9 cellular contexts compared by ENCODE assay signal in the genomic region with DNA sequence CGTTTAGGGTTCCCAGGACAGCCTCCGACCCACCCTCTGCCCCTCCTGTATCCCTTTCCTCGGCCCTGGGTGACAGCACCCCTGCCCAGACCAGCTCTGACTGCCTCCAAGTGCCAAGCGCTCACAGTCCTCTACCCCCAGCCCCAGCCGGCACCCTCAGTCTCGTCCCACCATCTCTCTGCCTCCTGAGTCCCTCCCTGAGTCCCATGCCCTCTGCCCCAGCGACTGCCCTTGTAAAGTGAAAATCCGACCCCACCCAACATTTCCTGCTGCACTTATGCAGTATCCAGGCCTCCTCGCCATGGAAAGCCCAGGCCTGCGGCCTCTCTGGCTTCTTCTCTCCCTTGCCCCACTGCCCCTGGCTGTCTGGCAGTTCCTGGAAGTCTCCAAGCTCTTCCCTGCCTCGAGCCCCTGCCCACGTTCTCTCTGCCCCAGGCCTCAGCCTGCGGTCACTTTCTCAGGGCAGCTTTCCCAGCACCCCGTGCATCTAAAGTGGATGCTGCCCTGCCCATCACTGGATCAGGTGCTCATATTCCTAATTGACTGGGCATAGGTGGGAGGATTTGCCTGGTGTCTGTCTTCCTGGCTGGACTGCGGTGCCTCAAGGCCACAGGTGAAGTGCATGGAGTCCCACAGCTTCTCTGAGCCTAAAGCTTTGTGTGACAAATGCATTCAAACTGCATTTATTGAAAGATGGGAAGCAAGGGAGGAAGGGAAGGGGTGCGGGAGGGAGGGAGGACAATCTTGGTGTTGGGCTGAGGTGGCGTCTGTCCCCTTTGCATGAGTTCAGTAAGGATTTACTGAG. TPM values are rescaled to one million over a fixed set of nuclear protein-coding genes. Genes with fewer than 3 reads are reported as not detected.
DNase-seq lines count a peak whose midpoint lies in the region; ATAC-seq and TF ChIP-seq lines count a peak whose summit lies in the region.
"Had no signal": no experiment of that assay in that cellular context is flagged by ENCODE, and none has a peak within 500 bp of the region (broad histone marks: within the 10 kb centered on the region; RNA-seq: fewer than 3 reads in every experiment).

No MANE protein-coding gene starts in this region.

- 55 to 67% (median 62%) methylated on average over 17 of the region's 17 CpGs for WGBS in heart left ventricle, 4 donors

- no peaks in the 10 kb centered on the region for H3K9me3 Mint-ChIP-seq in activated CD8-positive, alpha-beta memory T cell treated with anti-CD3 and anti-CD28 coated beads, Interleukin-2, amount 10 ng/mL, durations not matched to agents 7 days and 5 days (ENCODE audit: low read depth)
- no peaks in the 10 kb centered on the region for H3K9me3 Mint-ChIP-seq in type B pancreatic cell

- H3K4me1 ChIP-seq in heart left ventricle: peaks cover 0 to 25% (median 13%) of the 10 kb centered on the region in 12 donors
- H3K4me1 ChIP-seq: breast epithelium, pancreas had no signal

- TF ChIP-seq POLR2A in heart left ventricle (IDR thresholded peaks at IDR 0.05): no peak

- TF ChIP-seq CTCF in heart left ventricle (IDR thresholded peaks at IDR 0.05) (no peak), type B pancreatic cell (conservative IDR thresholded peaks at IDR 0.05) (no peak)

- H3K27ac ChIP-seq in heart left ventricle: peak overlapping the region in 7 of 12 donors; percentile 2 to 71 (median 25)
- H3K27ac ChIP-seq: HL-60, pancreas had no signal

- H3K27me3 Mint-ChIP-seq in activated CD8-positive, alpha-beta memory T cell treated with anti-CD3 and anti-CD28 coated beads, Interleukin-2, amount 10 ng/mL, durations not matched to agents 7 days and 5 days: no peaks in the 10 kb centered on the region
- H3K27me3 Mint-ChIP-seq in type B pancreatic cell: peaks cover 6% of the 10 kb centered on the region

- ATAC-seq in activated CD8-positive, alpha-beta memory T cell treated with anti-CD3 and anti-CD28 coated beads, Interleukin-2, amount 10 ng/mL, durations not matched to agents 7 days and 5 days: no peak
- peak in 2 of 4 donors; percentile 23 to 54 for ATAC-seq in heart left ventricle

- peaks cover 23% of the 10 kb centered on the region for H3K36me3 Mint-ChIP-seq in activated CD8-positive, alpha-beta memory T cell treated with anti-CD3 and anti-CD28 coated beads, Interleukin-2, amount 10 ng/mL, durations not matched to agents 7 days and 5 days
- H3K36me3 Mint-ChIP-seq in type B pancreatic cell: no peaks in the 10 kb centered on the region

- peaks cover 0 to 4% (median 0%) of the 10 kb centered on the region in 9 donors for H3K27me3 ChIP-seq in heart left ventricle
- H3K27me3 ChIP-seq: breast epithelium, pancreas had no signal

- peaks cover 86% of the 10 kb centered on the region for H3K4me1 Mint-ChIP-seq in activated CD8-positive, alpha-beta memory T cell treated with anti-CD3 and anti-CD28 coated beads, Interleukin-2, amount 10 ng/mL, durations not matched to agents 7 days and 5 days
- H3K4me1 Mint-ChIP-seq in type B pancreatic cell (ENCODE audit: unreplicated experiment): peaks cover 19% of the 10 kb centered on the region

- H3K36me3 ChIP-seq in heart left ventricle: no peaks in the 10 kb centered on the region
- H3K36me3 ChIP-seq: breast epithelium, pancreas had no signal

- peak overlapping the region; percentile 99 for H3K27ac Mint-ChIP-seq in activated CD8-positive, alpha-beta memory T cell treated with anti-CD3 and anti-CD28 coated beads, Interleukin-2, amount 10 ng/mL, durations not matched to agents 7 days and 5 days
- H3K27ac Mint-ChIP-seq in type B pancreatic cell: peak overlapping the region; percentile 34

- intact Hi-C loops in heart left ventricle (cut with DNase I): loop anchor here in 2 of 10 donors (10.0 kb wide), 3 partner anchors 93 to 383 kb away; no protein-coding TSS in a partner anchor

- H3K4me3 Mint-ChIP-seq in activated CD8-positive, alpha-beta memory T cell treated with anti-CD3 and anti-CD28 coated beads, Interleukin-2, amount 10 ng/mL, durations not matched to agents 7 days and 5 days: peak overlapping the region; percentile 78
- no peak overlapping the region for H3K4me3 Mint-ChIP-seq in type B pancreatic cell

- CTCF ChIA-PET in activated CD8-positive, alpha-beta memory T cell treated with anti-CD3 and anti-CD28 coated beads, Interleukin-2, amount 10 ng/mL, durations not matched to agents 7 days and 5 days (lab: Charles Lee): interaction anchor here (0.7 to 9.4 kb wide), 26 partner anchors 8 to 150 kb away, joined by 3 to 150 read pairs (median 4); partner anchors contain the start of gene IL2RB

- H3K4me3 ChIP-seq in heart left ventricle: peak overlapping the region in 3 of 12 donors; percentile 19 to 43 (median 28)
- H3K4me3 ChIP-seq: pancreas had no signal

- DNase-seq in activated CD8-positive, alpha-beta memory T cell treated with anti-CD3 and anti-CD28 coated beads, Interleukin-2, amount 10 ng/mL, durations not matched to agents 7 days and 5 days: no peak
- DNase-seq in activated CD8-positive, alpha-beta memory T cell treated with anti-CD3 and anti-CD28 coated beads for 24 hours: no peak
- DNase-seq in heart left ventricle (peak in 3 of 5 donors; percentile 31 to 51 (median 34)), type B pancreatic cell (ENCODE audit: extremely low spot score, unreplicated experiment) (no peak), putamen (ENCODE audit: low spot score) (no peak), cerebellar nuclear complex (lab: John Stamatoyannopoulos, UW) (no peak)

- H3K9me3 ChIP-seq in heart left ventricle: no peaks in the 10 kb centered on the region
- H3K9me3 ChIP-seq: breast epithelium, pancreas had no signal

RNA-seq across cellular contexts. Expression of gene IL2RB, which starts 17.7 kb away (rescaled TPM):
- total RNA-seq in activated CD8-positive, alpha-beta memory T cell treated with anti-CD3 and anti-CD28 coated beads, Interleukin-2, amount 10 ng/mL, durations not matched to agents 7 days and 5 days: 100 to 1,000 TPM; 376 to 468 TPM
- total RNA-seq in heart left ventricle (1 to 10 TPM in 2 of 9 donors, under 1 TPM in 6, not detected in 1; 0.09 to 8.7 (median 0.38) TPM), type B pancreatic cell (ENCODE audit: low replicate concordance) (0.12 and 0.68 TPM in 2 replicates)
- under 1 TPM; 0.24 to 0.38 TPM for polyA plus RNA-seq in heart left ventricle

RNA-seq across cellular contexts. Expression of gene C1QTNF6, which starts 20.7 kb away (rescaled TPM):
- 1 to 10 TPM; 6.7 to 7.4 TPM for total RNA-seq in activated CD8-positive, alpha-beta memory T cell treated with anti-CD3 and anti-CD28 coated beads, Interleukin-2, amount 10 ng/mL, durations not matched to agents 7 days and 5 days
- total RNA-seq in heart left ventricle (10 to 100 TPM in 1 of 9 donors, 1 to 10 TPM in 6, under 1 TPM in 2; 0.31 to 11.9 (median 1.4) TPM), type B pancreatic cell (ENCODE audit: low replicate concordance) (23.2 and 26.2 TPM in 2 replicates)
- polyA plus RNA-seq in heart left ventricle: 1 to 10 TPM in 1 of 2 donors, under 1 TPM in 1; 0.99 to 3.0 TPM

RNA-seq across cellular contexts. Expression of gene SSTR3, which starts 44.9 kb away (rescaled TPM):
- total RNA-seq in activated CD8-positive, alpha-beta memory T cell treated with anti-CD3 and anti-CD28 coated beads, Interleukin-2, amount 10 ng/mL, durations not matched to agents 7 days and 5 days: 1 to 10 TPM; 1.3 to 2.2 TPM
- under 1 TPM in 1 of 9 donors, not detected in 8; 0.07 TPM for total RNA-seq in heart left ventricle
- polyA plus RNA-seq in heart left ventricle: not detected
- total RNA-seq in type B pancreatic cell (ENCODE audit: low replicate concordance): 2.4 and 3.4 TPM in 2 replicates
- total RNA-seq: breast epithelium had no signal

RNA-seq across cellular contexts. Expression of gene TMPRSS6, which starts 57.9 kb away (rescaled TPM):
- total RNA-seq in activated CD8-positive, alpha-beta memory T cell treated with anti-CD3 and anti-CD28 coated beads, Interleukin-2, amount 10 ng/mL, durations not matched to agents 7 days and 5 days: 1 to 10 TPM; 1.3 to 3.3 TPM
- total RNA-seq in heart left ventricle: under 1 TPM in 1 of 9 donors, not detected in 8; 0.91 TPM
- polyA plus RNA-seq in heart left ventricle: not detected
- 7.6 and 14.3 TPM in 2 replicates for total RNA-seq in type B pancreatic cell (ENCODE audit: low replicate concordance)

Comparison
In these comparisons a context has a peak if more than half of its experiments do, and no peak if none do; other contexts are left out.
1. DNase-seq: peak in heart left ventricle (3 of 5); none in activated CD8-positive, alpha-beta memory T cell treated with anti-CD3 and anti-CD28 coated beads, Interleukin-2, amount 10 ng/mL, durations not matched to agents 7 days and 5 days (single experiment), activated CD8-positive, alpha-beta memory T cell treated with anti-CD3 and anti-CD28 coated beads for 24 hours (single experiment), type B pancreatic cell (single experiment), putamen (single experiment) and cerebellar nuclear complex (0 of 2).
2. RNA of gene IL2RB, which starts 17.7 kb away (total RNA-seq): 376 to 468 TPM in activated CD8-positive, alpha-beta memory T cell treated with anti-CD3 and anti-CD28 coated beads, Interleukin-2, amount 10 ng/mL, durations not matched to agents 7 days and 5 days; 0.12 to 0.68 TPM in type B pancreatic cell and 0.09 to 8.7 TPM in heart left ventricle; every median in the first group is over 10 times any median in the second.